9 cellular contexts compared by ENCODE assay signal in the genomic region with DNA sequence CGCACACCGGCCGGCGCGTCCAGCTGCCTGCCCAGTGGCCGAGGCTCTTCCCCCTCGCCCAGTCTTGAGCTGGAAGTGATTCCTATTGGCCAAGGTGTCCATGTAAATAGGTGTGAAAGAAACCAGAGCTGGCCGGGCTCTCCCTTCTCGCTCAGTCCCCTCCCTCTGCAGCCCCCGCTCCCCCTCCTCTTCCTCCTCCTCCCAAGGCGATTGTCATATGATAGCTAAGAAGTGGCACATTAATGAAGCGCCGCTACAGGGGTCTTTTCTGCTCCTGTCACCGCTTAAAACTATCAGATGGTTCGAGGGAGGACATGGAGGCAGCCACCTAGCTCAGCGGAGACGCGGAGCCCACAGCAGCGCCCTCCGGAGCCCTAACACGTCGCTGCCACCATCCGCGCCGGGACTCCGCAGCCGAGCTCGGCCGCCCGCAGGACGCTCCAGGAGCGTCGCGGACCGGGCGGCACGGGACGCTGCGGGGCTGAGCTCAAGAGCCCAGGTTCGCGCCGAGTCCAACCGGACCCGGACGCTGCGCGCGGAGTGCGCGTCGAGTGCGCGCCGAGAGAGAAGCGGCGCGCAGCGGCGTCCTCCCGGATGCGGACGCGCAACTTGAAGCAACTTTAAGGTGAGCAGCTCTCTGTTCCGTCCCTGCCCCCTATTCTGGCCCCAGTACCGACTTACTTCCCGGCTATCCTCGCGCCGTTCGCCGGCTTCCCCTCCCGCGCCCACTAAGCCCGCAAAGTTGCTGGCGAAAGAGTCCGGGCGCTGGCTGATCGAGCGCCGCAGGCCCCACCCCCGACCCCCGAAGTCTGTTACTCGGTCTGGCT. TPM values are rescaled to one million over a fixed set of nuclear protein-coding genes. Genes with fewer than 3 reads are reported as not detected.
DNase-seq lines count a peak whose midpoint lies in the region; ATAC-seq lines count a peak whose summit lies in the region.
"Had no signal": no experiment of that assay in that cellular context is flagged by ENCODE, and none has a peak within 500 bp of the region (broad histone marks: within the 10 kb centered on the region; RNA-seq: fewer than 3 reads in every experiment).

Gene FOXB1, plus strand, starts transcription at position 293 of the 827 bp plus-strand sequence. CDS start 653 bp downstream, outside the sequence.

- peaks cover 95% of the 10 kb centered on the region for H3K27me3 ChIP-seq in iPS-20b (ENCODE audit: insufficient read depth, low read length)
- peaks cover 63 to 95% (median 88%) of the 10 kb centered on the region in 5 donors for H3K27me3 ChIP-seq in subcutaneous abdominal adipose tissue (ENCODE audit: control insufficient read depth in 5 of 5, insufficient read depth in 4 of 5, low read length in 5 of 5)

- H3K27ac ChIP-seq in iPS-20b (ENCODE audit: low read length) (no peak within 1 kb of the TSS), subcutaneous abdominal adipose tissue (ENCODE audit: low read depth, low read length) (no peak within 1 kb of the TSS)

- peak within 1 kb of the TSS; percentile 60; the same call in 1 of the 2 replicates for H3K9ac ChIP-seq in iPS-20b (ENCODE audit: low read depth, low read length)
- no peak within 1 kb of the TSS for H3K9ac ChIP-seq in subcutaneous abdominal adipose tissue (ENCODE audit: low read length in 5 of 5)

- CTCF ChIA-PET in activated CD8-positive, alpha-beta memory T cell treated with anti-CD3 and anti-CD28 coated beads, Interleukin-2, amount 10 ng/mL, durations not matched to agents 7 days and 5 days (lab: Charles Lee): interaction anchor here (0.7 to 4.6 kb wide), 15 partner anchors 9 to 252 kb away, joined by 3 to 45 read pairs (median 4); no protein-coding TSS in a partner anchor

- H3K27me3 Mint-ChIP-seq in activated CD8-positive, alpha-beta memory T cell treated with anti-CD3 and anti-CD28 coated beads, Interleukin-2, amount 10 ng/mL, durations not matched to agents 7 days and 5 days: peaks cover 79% of the 10 kb centered on the region
- H3K27me3 Mint-ChIP-seq in T-helper 2 cell treated with Interferon-gamma antibody and Interleukin-4, amounts not matched to agents 5 μg/mL and 100 μg/mL, for 36 hours (ENCODE audit: low read depth): peaks cover 87% of the 10 kb centered on the region

- H3K4me1 ChIP-seq in iPS-20b (ENCODE audit: insufficient read depth, low read length) (peaks cover 41% of the 10 kb centered on the region; the same call in 1 of the 2 replicates), subcutaneous abdominal adipose tissue (ENCODE audit: control insufficient read depth in 5 of 5, insufficient read depth in 5 of 5, low read length in 5 of 5) (peaks cover 0 to 34% (median 32%) of the 10 kb centered on the region in 5 donors)

- H3K4me3 ChIP-seq in iPS-20b (ENCODE audit: low read length): peak within 1 kb of the TSS; percentile 74
- H3K4me3 ChIP-seq in subcutaneous abdominal adipose tissue (ENCODE audit: low read depth in 1 of 5, low read length in 5 of 5): peak within 1 kb of the TSS in 4 of 5 donors; percentile 42 to 73 (median 62)

- peak; percentile 35 for ATAC-seq in activated CD8-positive, alpha-beta memory T cell treated with anti-CD3 and anti-CD28 coated beads, Interleukin-2, amount 10 ng/mL, durations not matched to agents 7 days and 5 days
- no peak for ATAC-seq in GM19395 (IDR thresholded peaks at IDR 0.05; ENCODE audit: unreplicated experiment)

- no peaks in the 10 kb centered on the region for H3K9me3 ChIP-seq in iPS-20b (ENCODE audit: insufficient read depth, low read depth, low read length)
- H3K9me3 ChIP-seq in subcutaneous abdominal adipose tissue (ENCODE audit: control insufficient read depth in 5 of 5, low read length in 5 of 5): peaks cover 0 to 2% (median 0%) of the 10 kb centered on the region in 5 donors

- peak within 1 kb of the TSS; percentile 94 for H3K4me3 Mint-ChIP-seq in activated CD8-positive, alpha-beta memory T cell treated with anti-CD3 and anti-CD28 coated beads, Interleukin-2, amount 10 ng/mL, durations not matched to agents 7 days and 5 days
- H3K4me3 Mint-ChIP-seq in T-helper 2 cell treated with Interferon-gamma antibody and Interleukin-4, amounts not matched to agents 5 μg/mL and 100 μg/mL, for 36 hours: peak within 1 kb of the TSS; percentile 91

- H3K36me3 ChIP-seq in iPS-20b (ENCODE audit: insufficient read depth, low read depth, low read length) (no peaks in the 10 kb centered on the region), subcutaneous abdominal adipose tissue (ENCODE audit: control insufficient read depth in 5 of 5, insufficient read depth in 5 of 5, low read length in 5 of 5) (no peaks in the 10 kb centered on the region)

- peaks cover 50% of the 10 kb centered on the region for H3K4me1 Mint-ChIP-seq in activated CD8-positive, alpha-beta memory T cell treated with anti-CD3 and anti-CD28 coated beads, Interleukin-2, amount 10 ng/mL, durations not matched to agents 7 days and 5 days
- peaks cover 58% of the 10 kb centered on the region for H3K4me1 Mint-ChIP-seq in T-helper 2 cell treated with Interferon-gamma antibody and Interleukin-4, amounts not matched to agents 5 μg/mL and 100 μg/mL, for 36 hours (ENCODE audit: low read depth)

- H3K9me3 Mint-ChIP-seq in activated CD8-positive, alpha-beta memory T cell treated with anti-CD3 and anti-CD28 coated beads, Interleukin-2, amount 10 ng/mL, durations not matched to agents 7 days and 5 days (ENCODE audit: low read depth): no peaks in the 10 kb centered on the region
- peaks cover 4% of the 10 kb centered on the region for H3K9me3 Mint-ChIP-seq in T-helper 2 cell treated with Interferon-gamma antibody and Interleukin-4, amounts not matched to agents 5 μg/mL and 100 μg/mL, for 36 hours

- H3K36me3 Mint-ChIP-seq in activated CD8-positive, alpha-beta memory T cell treated with anti-CD3 and anti-CD28 coated beads, Interleukin-2, amount 10 ng/mL, durations not matched to agents 7 days and 5 days: peaks cover 22% of the 10 kb centered on the region
- peaks cover 10% of the 10 kb centered on the region for H3K36me3 Mint-ChIP-seq in T-helper 2 cell treated with Interferon-gamma antibody and Interleukin-4, amounts not matched to agents 5 μg/mL and 100 μg/mL, for 36 hours (ENCODE audit: low read depth)

- DNase-seq in activated CD8-positive, alpha-beta memory T cell treated with anti-CD3 and anti-CD28 coated beads, Interleukin-2, amount 10 ng/mL, durations not matched to agents 7 days and 5 days: peak; percentile 71
- no peak for DNase-seq in activated CD8-positive, alpha-beta memory T cell treated with anti-CD3 and anti-CD28 coated beads, Interleukin-2, amount 50 U/mL, for 48 hours
- peak; percentile 42 for DNase-seq in T-helper 2 cell treated with Interferon-gamma antibody and Interleukin-4, amounts not matched to agents 5 μg/mL and 100 μg/mL, for 36 hours (ENCODE audit: low spot score)
- DNase-seq in putamen (ENCODE audit: low spot score): no peak
- no peak for DNase-seq in NCI-H1417 (lab: John Stamatoyannopoulos, UW)

- peak within 1 kb of the TSS; percentile 94 for H3K27ac Mint-ChIP-seq in activated CD8-positive, alpha-beta memory T cell treated with anti-CD3 and anti-CD28 coated beads, Interleukin-2, amount 10 ng/mL, durations not matched to agents 7 days and 5 days
- H3K27ac Mint-ChIP-seq in T-helper 2 cell treated with Interferon-gamma antibody and Interleukin-4, amounts not matched to agents 5 μg/mL and 100 μg/mL, for 36 hours: peak within 1 kb of the TSS; percentile 95

RNA-seq across cellular contexts. Expression of gene FOXB1, which starts in this region (rescaled TPM):
- total RNA-seq in activated CD8-positive, alpha-beta memory T cell treated with anti-CD3 and anti-CD28 coated beads, Interleukin-2, amount 10 ng/mL, durations not matched to agents 7 days and 5 days: 1 to 10 TPM; 1.2 to 2.8 TPM
- total RNA-seq: bronchial epithelial cell had no signal

Comparison
In these comparisons a context has a peak if more than half of its experiments do, and no peak if none do; other contexts are left out.
1. DNase-seq: peak in activated CD8-positive, alpha-beta memory T cell treated with anti-CD3 and anti-CD28 coated beads, Interleukin-2, amount 10 ng/mL, durations not matched to agents 7 days and 5 days (single experiment) and T-helper 2 cell treated with Interferon-gamma antibody and Interleukin-4, amounts not matched to agents 5 μg/mL and 100 μg/mL, for 36 hours (single experiment); none in activated CD8-positive, alpha-beta memory T cell treated with anti-CD3 and anti-CD28 coated beads, Interleukin-2, amount 50 U/mL, for 48 hours (single experiment), putamen (single experiment) and NCI-H1417 (0 of 3).